In genomic region chr5:161751265-161751664, GRCh38 we compare ENCODE assay signal across 22 cellular contexts.
"Had no signal": no experiment of that assay in that cellular context is flagged by ENCODE, and none has a peak within 500 bp of the region (broad histone marks: within the 10 kb centered on the region; RNA-seq: fewer than 3 reads in every experiment).

No MANE protein-coding gene starts in this region.

- H3K36me3 Mint-ChIP-seq: naive thymus-derived CD8-positive, alpha-beta T cell had no signal

- H3K4me3 ChIP-seq: dorsolateral prefrontal cortex, heart left ventricle, mucosa of descending colon, sigmoid colon, skin epidermis, stomach, thoracic aorta, transverse colon had no signal

- H3K4me3 Mint-ChIP-seq: naive thymus-derived CD8-positive, alpha-beta T cell had no signal

- H3K4me1 Mint-ChIP-seq: naive thymus-derived CD8-positive, alpha-beta T cell had no signal

- H3K9me3 ChIP-seq: mucosa of descending colon, sigmoid colon, thoracic aorta, transverse colon had no signal

- H3K27ac ChIP-seq: dorsolateral prefrontal cortex, heart left ventricle, sigmoid colon, skin epidermis, stomach, thoracic aorta, transverse colon had no signal

- DNase-seq: cortex of kidney; dorsolateral prefrontal cortex; effector CD8-positive, alpha-beta T cell; heart left ventricle; hippocampal formation; islet precursor cell; mammary epithelial cell; mucosa of descending colon; naive thymus-derived CD8-positive, alpha-beta T cell; posterior cingulate gyrus; sigmoid colon; stimulated activated CD4-positive, alpha-beta T cell treated with anti-CD3 and anti-CD28 coated beads, Interleukin-12 subunit alpha, Interleukin-12 subunit beta, amount 100 ng/mL, for 4 hours; stimulated activated naive CD4-positive, alpha-beta T cell; stomach; substantia nigra; transverse colon had no signal

- FAIRE-seq: endometrium, frontal cortex had no signal

- H3K27me3 Mint-ChIP-seq: naive thymus-derived CD8-positive, alpha-beta T cell had no signal

- H3K4me1 ChIP-seq: heart left ventricle, sigmoid colon, stomach, transverse colon had no signal

- H3K27ac Mint-ChIP-seq: naive thymus-derived CD8-positive, alpha-beta T cell had no signal

- ATAC-seq: esophagus mucosa; heart left ventricle; left lobe of liver; mucosa of descending colon; naive thymus-derived CD8-positive, alpha-beta T cell had no signal

- H3K27me3 ChIP-seq: dorsolateral prefrontal cortex, heart left ventricle, sigmoid colon, stomach, transverse colon had no signal

- H3K36me3 ChIP-seq: heart left ventricle, sigmoid colon, stomach, thoracic aorta, transverse colon had no signal
